19 cellular contexts compared by ENCODE assay signal in the genomic region with DNA sequence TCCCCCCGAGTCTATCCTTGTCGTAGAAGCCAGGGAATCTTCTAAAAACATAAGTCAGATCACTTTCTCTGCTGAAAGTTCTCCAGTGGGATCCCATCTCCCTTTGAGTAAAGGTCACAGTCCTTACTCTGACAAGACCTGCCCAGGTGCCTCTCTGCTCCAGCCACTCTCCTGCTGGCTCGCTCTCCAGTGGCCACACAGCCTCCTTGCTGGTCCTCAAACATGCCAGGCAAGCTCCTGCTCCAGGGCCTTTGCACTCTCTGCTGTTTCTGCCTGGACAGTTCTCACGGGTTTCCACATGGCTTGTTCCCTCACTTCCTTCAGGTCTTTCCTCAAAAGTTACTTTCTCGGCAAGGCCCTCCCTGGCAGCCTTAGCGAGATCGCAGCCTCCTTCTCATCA. TPM values are rescaled to one million over a fixed set of nuclear protein-coding genes. Genes with fewer than 3 reads are reported as not detected.
DNase-seq lines count a peak whose midpoint lies in the region; ATAC-seq and TF ChIP-seq lines count a peak whose summit lies in the region.
"Had no signal": no experiment of that assay in that cellular context is flagged by ENCODE, and none has a peak within 500 bp of the region (broad histone marks: within the 10 kb centered on the region; RNA-seq: fewer than 3 reads in every experiment).

No MANE protein-coding gene starts in this region.

- no peak overlapping the region for H3K27ac ChIP-seq in CD4-positive, CD25-positive, alpha-beta regulatory T cell (ENCODE audit: insufficient read depth, low read length, poor library complexity, severe bottlenecking)
- H3K27ac ChIP-seq in endodermal cell (ENCODE audit: low read depth, low read length) (no peak overlapping the region), aorta (ENCODE audit: low read depth in 1 of 2, low read length in 2 of 2) (no peak overlapping the region)
- H3K27ac ChIP-seq: 22Rv1, A549, C4-2B had no signal

- intact Hi-C loops in posterior vena cava (cut with DNase I) (no loop called here), aorta (cut with DNase I) (no loop called here)

- H3K9ac ChIP-seq in endodermal cell (ENCODE audit: extremely low read depth, low read length, poor library complexity, severe bottlenecking): no peak overlapping the region

- no peaks in the 10 kb centered on the region for H3K9me3 Mint-ChIP-seq in CD4-positive, CD25-positive, alpha-beta regulatory T cell
- no peaks in the 10 kb centered on the region for H3K9me3 Mint-ChIP-seq in endodermal cell
- H3K9me3 Mint-ChIP-seq in activated naive CD4-positive, alpha-beta T cell treated with anti-CD3 and anti-CD28 coated beads, Interleukin-2, amount 10 ng/mL, durations not matched to agents 7 days and 5 days: no peaks in the 10 kb centered on the region
- H3K9me3 Mint-ChIP-seq: CD8-positive, alpha-beta memory T cell; HFFc6 had no signal

- DNase-seq in CD4-positive, CD25-positive, alpha-beta regulatory T cell: no peak
- DNase-seq in endodermal cell (peak; percentile 37), posterior vena cava (ENCODE audit: low spot score) (peak; percentile 65), aorta (peak; percentile 29 to 50), DMS114 treated with DMSO at 0.1 percent for 48 hours (lab: John Stamatoyannopoulos, UW; ENCODE audit: unreplicated experiment) (no peak)
- DNase-seq in activated naive CD4-positive, alpha-beta T cell treated with anti-CD3 and anti-CD28 coated beads, Interleukin-2, amount 10 ng/mL, durations not matched to agents 7 days and 5 days: no peak
- DNase-seq: AML-193, COR-L47, DMS 273 treated with DMSO at 0.1 percent for 48 hours, GOT3, H7, HFFc6 had no signal

- peaks cover 11% of the 10 kb centered on the region for H3K4me1 ChIP-seq in CD4-positive, CD25-positive, alpha-beta regulatory T cell (ENCODE audit: control insufficient read depth, insufficient read depth, low read length, poor library complexity, severe bottlenecking)
- H3K4me1 ChIP-seq in endodermal cell (ENCODE audit: control insufficient read depth, insufficient read depth, low read length): peaks cover 3% of the 10 kb centered on the region
- H3K4me1 ChIP-seq in aorta (ENCODE audit: control insufficient read depth in 1 of 2, insufficient read depth in 2 of 2, low read length in 2 of 2): no peaks in the 10 kb centered on the region

- H3K36me3 ChIP-seq in CD4-positive, CD25-positive, alpha-beta regulatory T cell (ENCODE audit: control insufficient read depth, insufficient read depth, low read length): no peaks in the 10 kb centered on the region
- H3K36me3 ChIP-seq in endodermal cell (ENCODE audit: control insufficient read depth, insufficient read depth, low read length) (peaks cover 5% of the 10 kb centered on the region), aorta (ENCODE audit: control insufficient read depth in 1 of 2, insufficient read depth in 2 of 2, low read length in 1 of 2) (no peaks in the 10 kb centered on the region)

- H3K27me3 Mint-ChIP-seq in CD4-positive, CD25-positive, alpha-beta regulatory T cell: peaks cover 33% of the 10 kb centered on the region
- no peaks in the 10 kb centered on the region for H3K27me3 Mint-ChIP-seq in endodermal cell (ENCODE audit: insufficient read depth)
- H3K27me3 Mint-ChIP-seq in activated naive CD4-positive, alpha-beta T cell treated with anti-CD3 and anti-CD28 coated beads, Interleukin-2, amount 10 ng/mL, durations not matched to agents 7 days and 5 days: peaks cover 69% of the 10 kb centered on the region

- H3K4me1 Mint-ChIP-seq in CD4-positive, CD25-positive, alpha-beta regulatory T cell: peaks cover 0 to 11% (median 2%) of the 10 kb centered on the region in 4 donors
- H3K4me1 Mint-ChIP-seq in endodermal cell: peaks cover 15% of the 10 kb centered on the region
- peaks cover 18% of the 10 kb centered on the region for H3K4me1 Mint-ChIP-seq in activated naive CD4-positive, alpha-beta T cell treated with anti-CD3 and anti-CD28 coated beads, Interleukin-2, amount 10 ng/mL, durations not matched to agents 7 days and 5 days

- no peaks in the 10 kb centered on the region for H3K36me3 Mint-ChIP-seq in CD4-positive, CD25-positive, alpha-beta regulatory T cell
- peaks cover 23% of the 10 kb centered on the region for H3K36me3 Mint-ChIP-seq in endodermal cell (ENCODE audit: low read depth)
- no peaks in the 10 kb centered on the region for H3K36me3 Mint-ChIP-seq in activated naive CD4-positive, alpha-beta T cell treated with anti-CD3 and anti-CD28 coated beads, Interleukin-2, amount 10 ng/mL, durations not matched to agents 7 days and 5 days

- no peak for ATAC-seq in CD4-positive, CD25-positive, alpha-beta regulatory T cell (ENCODE audit: low read depth in 2 of 2)
- no peak for ATAC-seq in aorta (ENCODE audit: low FRiP score)
- ATAC-seq in GM18505 (IDR thresholded peaks at IDR 0.05; ENCODE audit: unreplicated experiment): no peak
- ATAC-seq: A549, HCT116 had no signal

- H3K4me3 ChIP-seq in CD4-positive, CD25-positive, alpha-beta regulatory T cell (ENCODE audit: low read depth, low read length): no peak overlapping the region
- no peak overlapping the region for H3K4me3 ChIP-seq in endodermal cell (ENCODE audit: low read length)
- no peak overlapping the region for H3K4me3 ChIP-seq in aorta (ENCODE audit: low read length in 2 of 2)
- H3K4me3 ChIP-seq: A549 had no signal

- 91 to 98% methylated on average over 7 of the region's 7 CpGs for WGBS in endodermal cell (ENCODE audit: insufficient coverage in 1 of 2, insufficient read length in 1 of 2), 2 experiments
- WGBS in aorta, 2 donors: 74 to 84% methylated on average over 7 of the region's 7 CpGs

- no peaks in the 10 kb centered on the region for H3K27me3 ChIP-seq in CD4-positive, CD25-positive, alpha-beta regulatory T cell (ENCODE audit: control insufficient read depth, insufficient read depth, low read length)
- H3K27me3 ChIP-seq in endodermal cell (ENCODE audit: control insufficient read depth, insufficient read depth, low read length, poor library complexity, severe bottlenecking) (no peaks in the 10 kb centered on the region), aorta (ENCODE audit: control insufficient read depth in 1 of 2, insufficient read depth in 2 of 2, low read length in 1 of 2) (no peaks in the 10 kb centered on the region)

- no peaks in the 10 kb centered on the region for H3K9me3 ChIP-seq in CD4-positive, CD25-positive, alpha-beta regulatory T cell (ENCODE audit: control insufficient read depth in 2 of 2, low read length in 2 of 2)
- H3K9me3 ChIP-seq in endodermal cell (ENCODE audit: control insufficient read depth, low read length) (no peaks in the 10 kb centered on the region), aorta (ENCODE audit: control insufficient read depth, low read length) (no peaks in the 10 kb centered on the region)
- H3K9me3 ChIP-seq: A549 had no signal

- no peak overlapping the region for H3K4me3 Mint-ChIP-seq in CD4-positive, CD25-positive, alpha-beta regulatory T cell
- no peak overlapping the region for H3K4me3 Mint-ChIP-seq in endodermal cell
- no peak overlapping the region for H3K4me3 Mint-ChIP-seq in activated naive CD4-positive, alpha-beta T cell treated with anti-CD3 and anti-CD28 coated beads, Interleukin-2, amount 10 ng/mL, durations not matched to agents 7 days and 5 days
- H3K4me3 Mint-ChIP-seq: CD8-positive, alpha-beta memory T cell; HFFc6 had no signal

- TF ChIP-seq POLR2A in GM18505 (IDR thresholded peaks at IDR 0.05; ENCODE audit: borderline replicate concordance, extremely low read depth, insufficient read depth, insufficient read length): no peak

- peak overlapping the region in 2 of 3 donors; percentile 70 to 77 for H3K27ac Mint-ChIP-seq in CD4-positive, CD25-positive, alpha-beta regulatory T cell
- H3K27ac Mint-ChIP-seq in endodermal cell: no peak overlapping the region
- H3K27ac Mint-ChIP-seq in activated naive CD4-positive, alpha-beta T cell treated with anti-CD3 and anti-CD28 coated beads, Interleukin-2, amount 10 ng/mL, durations not matched to agents 7 days and 5 days: no peak overlapping the region
- H3K27ac Mint-ChIP-seq: HFFc6 had no signal

- no peak for TF ChIP-seq CTCF in endodermal cell (conservative IDR thresholded peaks at IDR 0.05)

- CTCF ChIA-PET in activated naive CD4-positive, alpha-beta T cell treated with anti-CD3 and anti-CD28 coated beads, Interleukin-2, amount 10 ng/mL, durations not matched to agents 7 days and 5 days (lab: Charles Lee): no interaction called here

RNA-seq across cellular contexts. Expression of a gene that starts 3.4 kb away (rescaled TPM):
- total RNA-seq in CD4-positive, CD25-positive, alpha-beta regulatory T cell: 2.1 TPM
- polyA plus RNA-seq in CD4-positive, CD25-positive, alpha-beta regulatory T cell: 1 to 10 TPM; 1.2 to 2.0 (median 1.5) TPM
- total RNA-seq in endodermal cell (10 to 100 TPM; 37.7 to 42.8 TPM), posterior vena cava (1 to 10 TPM; 7.7 to 9.8 TPM), aorta (1 to 10 TPM; 7.3 to 8.9 TPM)
- 28.5 TPM for polyA plus RNA-seq in endodermal cell (2013, experiment 1 of 2)
- polyA plus RNA-seq in endodermal cell (2013, experiment 2 of 2): 25.0 TPM
- polyA plus RNA-seq in aorta: 10 to 100 TPM in 1 of 2 donors, 1 to 10 TPM in 1; 9.5 to 16.5 TPM

RNA-seq across cellular contexts. Expression of a gene that starts 19.1 kb away (rescaled TPM):
- total RNA-seq in CD4-positive, CD25-positive, alpha-beta regulatory T cell: 26.0 TPM
- polyA plus RNA-seq in CD4-positive, CD25-positive, alpha-beta regulatory T cell: 1 to 10 TPM; 3.4 to 6.7 (median 4.8) TPM
- 10 to 100 TPM; 33.3 to 53.4 TPM for total RNA-seq in endodermal cell
- polyA plus RNA-seq in endodermal cell (2013, experiment 1 of 2): 29.3 TPM
- polyA plus RNA-seq in endodermal cell (2013, experiment 2 of 2): 25.5 TPM
- 10 to 100 TPM; 28.8 to 29.2 TPM for total RNA-seq in posterior vena cava
- 10 to 100 TPM; 33.5 to 34.1 TPM for total RNA-seq in aorta
- 10 to 100 TPM in 1 of 2 donors, 1 to 10 TPM in 1; 5.4 to 25.6 TPM for polyA plus RNA-seq in aorta

RNA-seq across cellular contexts. Expression of a gene that starts 27.8 kb away (rescaled TPM):
- total RNA-seq in CD4-positive, CD25-positive, alpha-beta regulatory T cell: not detected
- polyA plus RNA-seq in CD4-positive, CD25-positive, alpha-beta regulatory T cell: not detected
- total RNA-seq in endodermal cell: 10 to 100 TPM; 11.1 to 36.8 TPM
- 20.4 TPM for polyA plus RNA-seq in endodermal cell (2013, experiment 1 of 2)
- polyA plus RNA-seq in endodermal cell (2013, experiment 2 of 2): 18.1 TPM
- 100 to 1,000 TPM; 231 to 371 TPM for total RNA-seq in posterior vena cava
- total RNA-seq in aorta: 100 to 1,000 TPM; 271 to 564 TPM
- 100 to 1,000 TPM; 324 to 793 TPM for polyA plus RNA-seq in aorta
- total RNA-seq: CD8-positive, alpha-beta memory T cell; HT-29 had no signal
- polyA plus RNA-seq: CD8-positive, alpha-beta memory T cell had no signal

RNA-seq across cellular contexts. Expression of a gene that starts 51.9 kb away (rescaled TPM):
- 0.39 TPM for total RNA-seq in CD4-positive, CD25-positive, alpha-beta regulatory T cell
- not detected for polyA plus RNA-seq in CD4-positive, CD25-positive, alpha-beta regulatory T cell
- 1 to 10 TPM; 1.1 to 1.9 TPM for total RNA-seq in endodermal cell
- 1.4 TPM for polyA plus RNA-seq in endodermal cell (2013, experiment 1 of 2)
- 1.1 TPM for polyA plus RNA-seq in endodermal cell (2013, experiment 2 of 2)
- total RNA-seq in posterior vena cava: 10 to 100 TPM in 1 of 2 donors, 1 to 10 TPM in 1; 8.4 to 12.6 TPM
- total RNA-seq in aorta: 1 to 10 TPM; 5.4 to 9.9 TPM
- polyA plus RNA-seq in aorta: 1 to 10 TPM; 5.1 to 7.5 TPM
- total RNA-seq: HT-29 had no signal
- polyA plus RNA-seq: CD8-positive, alpha-beta memory T cell had no signal

Comparison
In these comparisons a context has a peak if more than half of its experiments do, and no peak if none do; other contexts are left out.
1. DNase-seq: peak in endodermal cell (single experiment), posterior vena cava (single experiment) and aorta (2 of 2); none in CD4-positive, CD25-positive, alpha-beta regulatory T cell (0 of 3), DMS114 treated with DMSO at 0.1 percent for 48 hours (single experiment) and activated naive CD4-positive, alpha-beta T cell treated with anti-CD3 and anti-CD28 coated beads, Interleukin-2, amount 10 ng/mL, durations not matched to agents 7 days and 5 days (single experiment).
2. H3K27ac Mint-ChIP-seq: peak in CD4-positive, CD25-positive, alpha-beta regulatory T cell (2 of 3); none in endodermal cell (single experiment) and activated naive CD4-positive, alpha-beta T cell treated with anti-CD3 and anti-CD28 coated beads, Interleukin-2, amount 10 ng/mL, durations not matched to agents 7 days and 5 days (single experiment).
3. RNA of a gene that starts 27.8 kb away (total RNA-seq): 271 to 564 TPM in aorta, 231 to 371 TPM in posterior vena cava and 11.1 to 36.8 TPM in endodermal cell; not detected in CD4-positive, CD25-positive, alpha-beta regulatory T cell (single experiment); every median in the first group is over 10 times any median in the second.